ENCODE assay signal across 1 cellular context in genomic region chr16:1958715-1959268, GRCh38.
TF ChIP-seq lines count a peak whose summit lies in the region.

No MANE protein-coding gene starts in this region.

TF ChIP-seq in endothelial cell of umbilical vein, 7 proteins besides CTCF, POLR2A, EP300 and RAD21 (continued from another document):
- TF ChIP-seq MAX (IDR thresholded peaks at IDR 0.05; ENCODE audit: insufficient read depth, insufficient read length) (no peak), FOS (IDR thresholded peaks at IDR 0.05; ENCODE audit: borderline replicate concordance, insufficient read depth, low read length) (no peak), JUN (IDR thresholded peaks at IDR 0.05; ENCODE audit: borderline replicate concordance, insufficient read depth, insufficient read length, low read depth) (no peak), EZH2 (IDR thresholded peaks at IDR 0.05; ENCODE audit: borderline replicate concordance, low read depth, low read length, severe bottlenecking) (no peak)
